In genomic region chr2:206562375-206562774, GRCh38 we compare ENCODE assay signal across 17 cellular contexts.
DNase-seq lines count a peak whose midpoint lies in the region; ATAC-seq, FAIRE-seq and TF ChIP-seq lines count a peak whose summit lies in the region.
"Had no signal": no experiment of that assay in that cellular context is flagged by ENCODE, and none has a peak within 500 bp of the region (broad histone marks: within the 10 kb centered on the region; RNA-seq: fewer than 3 reads in every experiment).

No MANE protein-coding gene starts in this region.

- H3K27me3 Mint-ChIP-seq in astrocyte (ENCODE audit: low read depth, unreplicated experiment), result no peaks in the 10 kb centered on the region
- H3K27me3 Mint-ChIP-seq: B cell; CD4-positive, alpha-beta T cell had no signal

- no peak for FAIRE-seq in astrocyte (lab: Jason Lieb, UNC)

- no peak overlapping the region for H3K4me3 Mint-ChIP-seq in astrocyte (ENCODE audit: unreplicated experiment)
- H3K4me3 Mint-ChIP-seq: B cell; CD4-positive, alpha-beta T cell had no signal

- no peaks in the 10 kb centered on the region for H3K36me3 ChIP-seq in HUES6 (ENCODE audit: control insufficient read depth, insufficient read depth, low read length)
- no peaks in the 10 kb centered on the region for H3K36me3 ChIP-seq in astrocyte (ENCODE audit: insufficient read depth, low read length)

- DNase-seq in A172 (ENCODE audit: low spot score) (peak; percentile 37), astrocyte (ENCODE audit: low read depth) (peak; percentile 34), fibroblast of villous mesenchyme (ENCODE audit: low read depth) (peak; percentile 34), NCI-H748 treated with DMSO at 0.1 percent for 48 hours (lab: John Stamatoyannopoulos, UW) (no peak), NCI-H524 treated with DMSO at 0.1 percent for 48 hours (lab: John Stamatoyannopoulos, UW) (no peak), DMS53 treated with DMSO at 0.1 percent for 48 hours (lab: John Stamatoyannopoulos, UW; ENCODE audit: unreplicated experiment) (no peak)
- DNase-seq: 8988T; Caco-2; CD4-positive, alpha-beta T cell; EL; KBM-7; NCI-H1694 treated with DMSO at 0.1 percent for 48 hours; NCI-H510A treated with DMSO at 0.1 percent for 48 hours had no signal

- no peaks in the 10 kb centered on the region for H3K27me3 ChIP-seq in HUES6 (ENCODE audit: control insufficient read depth, insufficient read depth, low read length)
- no peaks in the 10 kb centered on the region for H3K27me3 ChIP-seq in astrocyte (ENCODE audit: insufficient read depth, low read length)

- no peak for TF ChIP-seq CTCF in astrocyte (IDR thresholded peaks at IDR 0.05; ENCODE audit: insufficient read depth, low read depth, low read length)
- TF ChIP-seq CTCF in fibroblast of villous mesenchyme (IDR thresholded peaks at IDR 0.05; ENCODE audit: insufficient read depth, low read depth, low read length), result no peak

- no peaks in the 10 kb centered on the region for H3K36me3 Mint-ChIP-seq in astrocyte (ENCODE audit: low read depth, unreplicated experiment)

- no peak overlapping the region for H3K4me2 ChIP-seq in astrocyte (ENCODE audit: low read length)

- no peak overlapping the region for H2AFZ ChIP-seq in astrocyte (ENCODE audit: low read depth, low read length)

- H3K4me1 Mint-ChIP-seq in astrocyte (ENCODE audit: low read depth, unreplicated experiment), result peaks cover 8% of the 10 kb centered on the region
- H3K4me1 Mint-ChIP-seq: B cell had no signal

- H4K20me1 ChIP-seq in astrocyte (ENCODE audit: insufficient read depth, low read length), result no peaks in the 10 kb centered on the region

- ATAC-seq in HG02642 (IDR thresholded peaks at IDR 0.05; ENCODE audit: poor library complexity, unreplicated experiment), result no peak

- no peaks in the 10 kb centered on the region for H3K4me1 ChIP-seq in HUES6 (ENCODE audit: control insufficient read depth, insufficient read depth, low read length)
- H3K4me1 ChIP-seq in astrocyte (ENCODE audit: insufficient read depth, low read length), result no peaks in the 10 kb centered on the region
- H3K4me1 ChIP-seq: Caco-2 had no signal

- peak overlapping the region; percentile 95 for H3K27ac Mint-ChIP-seq in astrocyte (ENCODE audit: unreplicated experiment)
- H3K27ac Mint-ChIP-seq: B cell; CD4-positive, alpha-beta T cell had no signal

- H3K9me3 ChIP-seq in HUES6 (ENCODE audit: control insufficient read depth, insufficient read depth, low read depth, low read length) (no peaks in the 10 kb centered on the region), astrocyte (ENCODE audit: insufficient read depth, low read depth, low read length) (no peaks in the 10 kb centered on the region)
- H3K9me3 ChIP-seq: Caco-2 had no signal

- H3K9ac ChIP-seq in HUES6 (ENCODE audit: low read length) (no peak overlapping the region), astrocyte (ENCODE audit: low read length) (no peak overlapping the region)

- H3K27ac ChIP-seq in HUES6 (ENCODE audit: low read depth, low read length), result peak overlapping the region; percentile 36; the same call in 1 of the 2 replicates
- H3K27ac ChIP-seq in astrocyte (ENCODE audit: low read depth, low read length), result no peak overlapping the region

- no peaks in the 10 kb centered on the region for H3K79me2 ChIP-seq in astrocyte (ENCODE audit: insufficient read depth, low read length)

- H3K4me3 ChIP-seq in HUES6 (ENCODE audit: low read depth, low read length) (no peak overlapping the region), astrocyte (ENCODE audit: insufficient read depth, low read depth, low read length) (no peak overlapping the region), fibroblast of villous mesenchyme (ENCODE audit: low read depth, low read length) (no peak overlapping the region)
- H3K4me3 ChIP-seq: GM12878 had no signal

- H3K9me3 Mint-ChIP-seq in astrocyte (ENCODE audit: unreplicated experiment), result no peaks in the 10 kb centered on the region
- H3K9me3 Mint-ChIP-seq: CD4-positive, alpha-beta T cell had no signal

Comparison
In these comparisons a context has a peak if more than half of its experiments do, and no peak if none do; other contexts are left out.
1. DNase-seq: peak in A172 (single experiment), astrocyte (single experiment) and fibroblast of villous mesenchyme (single experiment); none in NCI-H748 treated with DMSO at 0.1 percent for 48 hours (single experiment), NCI-H524 treated with DMSO at 0.1 percent for 48 hours (single experiment) and DMS53 treated with DMSO at 0.1 percent for 48 hours (single experiment).